ENCODE assay signal across 12 cellular contexts in genomic region chr17:63675231-63675606, GRCh38. TPM values are rescaled to one million over a fixed set of nuclear protein-coding genes. Genes with fewer than 3 reads are reported as not detected.
DNase-seq lines count a peak whose midpoint lies in the region; ATAC-seq, FAIRE-seq and TF ChIP-seq lines count a peak whose summit lies in the region.
"Had no signal": no experiment of that assay in that cellular context is flagged by ENCODE, and none has a peak within 500 bp of the region (broad histone marks: within the 10 kb centered on the region; RNA-seq: fewer than 3 reads in every experiment).

No MANE protein-coding gene starts in this region.

- H3K36me3 ChIP-seq in heart right ventricle (peaks cover 0 to 77% (median 32%) of the 10 kb centered on the region in 9 donors), rectal smooth muscle tissue (ENCODE audit: control insufficient read depth, insufficient read depth, low read length) (no peaks in the 10 kb centered on the region)

- H3K4me3 ChIP-seq in heart right ventricle (peak overlapping the region in 7 of 10 donors; percentile 15 to 42 (median 34)), rectal smooth muscle tissue (ENCODE audit: low read length) (no peak overlapping the region)

- peak overlapping the region; percentile 73 for H3K27ac Mint-ChIP-seq in WTC11

- no peak for FAIRE-seq in HTR-8/SVneo (lab: Jason Lieb, UNC)
- FAIRE-seq: GM19239 had no signal

- ATAC-seq in WTC11 = peak; percentile 60
- peak; percentile 51 to 91 (median 81) for ATAC-seq in heart right ventricle
- ATAC-seq in GM21515 (IDR thresholded peaks at IDR 0.05; ENCODE audit: unreplicated experiment) = no peak

- no peaks in the 10 kb centered on the region for H3K9me3 ChIP-seq in heart right ventricle

- peak; percentile 14 for DNase-seq in ELR (ENCODE audit: low read depth)
- no peak for DNase-seq in WTC11 (ENCODE audit: low spot score)
- DNase-seq in heart right ventricle = peak in 1 of 2 donors; percentile 50
- DNase-seq in HTR-8/SVneo (ENCODE audit: insufficient read length, low spot score) = no peak
- no peak for DNase-seq in NCI-H446 (lab: John Stamatoyannopoulos, UW)
- no peak for DNase-seq in NCI-H1436 treated with DMSO at 0.1 percent for 48 hours (lab: John Stamatoyannopoulos, UW)
- DNase-seq: activated CD4-positive, alpha-beta T cell treated with anti-CD3 and anti-CD28 coated beads for 4 hours; cerebellar nuclear complex; NCI-H524 treated with DMSO at 0.1 percent for 48 hours had no signal

- H3K4me3 Mint-ChIP-seq in WTC11 = no peak overlapping the region

- no peak overlapping the region for H3K9ac ChIP-seq in rectal smooth muscle tissue (ENCODE audit: low read length)

- no peaks in the 10 kb centered on the region for H3K27me3 ChIP-seq in heart right ventricle
- no peaks in the 10 kb centered on the region for H3K27me3 ChIP-seq in rectal smooth muscle tissue (ENCODE audit: control insufficient read depth, insufficient read depth, low read length)

- POLR2A ChIA-PET in WTC11 (lab: Charles Lee) = interaction anchor here (0.6 to 1.4 kb wide), 4 partner anchors 52 to 239 kb away, joined by 4 to 7 read pairs (median 4); partner anchors contain the start of gene MAP3K3

- H3K4me1 ChIP-seq in heart right ventricle (peaks cover 4 to 64% (median 48%) of the 10 kb centered on the region in 9 donors), rectal smooth muscle tissue (ENCODE audit: control insufficient read depth, insufficient read depth, low read length) (peaks cover 10% of the 10 kb centered on the region)

- WGBS in heart right ventricle, 2 donors = 12 to 24% methylated on average over 4 of the region's 4 CpGs

- H3K27ac ChIP-seq in heart right ventricle (peak overlapping the region; percentile 36 to 92 (median 85)), rectal smooth muscle tissue (ENCODE audit: low read depth, low read length) (peak overlapping the region; percentile 57)

- peaks cover 42% of the 10 kb centered on the region for H3K4me1 Mint-ChIP-seq in WTC11

- H3K27me3 Mint-ChIP-seq in WTC11 (ENCODE audit: low read depth) = no peaks in the 10 kb centered on the region

- intact Hi-C loops in heart right ventricle (cut with DNase I) = loop anchor here in 3 of 10 donors (5.0 to 10.0 kb wide), 2 partner anchors 50 to 53 kb away; partner anchors contain the start of gene MAP3K3 (in 3 of the 3)

- H3K9me3 Mint-ChIP-seq in WTC11 = no peaks in the 10 kb centered on the region

- TF ChIP-seq CTCF in WTC11 (IDR thresholded peaks at IDR 0.05) (no peak), heart right ventricle (IDR thresholded peaks at IDR 0.05) (no peak)

- peaks cover 5% of the 10 kb centered on the region for H3K36me3 Mint-ChIP-seq in WTC11

- CTCF ChIA-PET in WTC11 (lab: Charles Lee) = interaction anchor here (0.6 to 3.5 kb wide), 13 partner anchors 9 to 1061 kb away, joined by 3 to 34 read pairs (median 7); partner anchors contain the start of gene MAP3K3

TF ChIP-seq in WTC11, 78 proteins besides CTCF, POLR2A, EP300 and RAD21:
- TF ChIP-seq, protein P1, sequence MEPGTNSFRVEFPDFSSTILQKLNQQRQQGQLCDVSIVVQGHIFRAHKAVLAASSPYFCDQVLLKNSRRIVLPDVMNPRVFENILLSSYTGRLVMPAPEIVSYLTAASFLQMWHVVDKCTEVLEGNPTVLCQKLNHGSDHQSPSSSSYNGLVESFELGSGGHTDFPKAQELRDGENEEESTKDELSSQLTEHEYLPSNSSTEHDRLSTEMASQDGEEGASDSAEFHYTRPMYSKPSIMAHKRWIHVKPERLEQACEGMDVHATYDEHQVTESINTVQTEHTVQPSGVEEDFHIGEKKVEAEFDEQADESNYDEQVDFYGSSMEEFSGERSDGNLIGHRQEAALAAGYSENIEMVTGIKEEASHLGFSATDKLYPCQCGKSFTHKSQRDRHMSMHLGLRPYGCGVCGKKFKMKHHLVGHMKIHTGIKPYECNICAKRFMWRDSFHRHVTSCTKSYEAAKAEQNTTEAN (CRISPR knock-in tag; IDR thresholded peaks at IDR 0.05) = no peak
- TF ChIP-seq NR1H2 (CRISPR knock-in tag; IDR thresholded peaks at IDR 0.05) (no peak), ZNF512 (CRISPR knock-in tag; IDR thresholded peaks at IDR 0.05; ENCODE audit: borderline replicate concordance) (no peak), MYBL2 (CRISPR knock-in tag; IDR thresholded peaks at IDR 0.05) (no peak), ATF1 (CRISPR knock-in tag; IDR thresholded peaks at IDR 0.05) (no peak), ETV6 (CRISPR knock-in tag; IDR thresholded peaks at IDR 0.05) (no peak), TEAD4 (CRISPR knock-in tag; IDR thresholded peaks at IDR 0.05) (no peak), EMX1 (CRISPR knock-in tag; IDR thresholded peaks at IDR 0.05) (no peak), TCF7 (CRISPR knock-in tag; IDR thresholded peaks at IDR 0.05; ENCODE audit: low read depth) (no peak), FOXK1 (CRISPR knock-in tag; IDR thresholded peaks at IDR 0.05) (no peak), CDX4 (CRISPR knock-in tag; IDR thresholded peaks at IDR 0.05; ENCODE audit: borderline replicate concordance) (no peak), ZNF281 (CRISPR knock-in tag; IDR thresholded peaks at IDR 0.05) (no peak), SOX15 (CRISPR knock-in tag; IDR thresholded peaks at IDR 0.05) (no peak), MAX (CRISPR knock-in tag; IDR thresholded peaks at IDR 0.05) (no peak), RORB (CRISPR knock-in tag; IDR thresholded peaks at IDR 0.05) (no peak)
- TF ChIP-seq, protein P2, sequence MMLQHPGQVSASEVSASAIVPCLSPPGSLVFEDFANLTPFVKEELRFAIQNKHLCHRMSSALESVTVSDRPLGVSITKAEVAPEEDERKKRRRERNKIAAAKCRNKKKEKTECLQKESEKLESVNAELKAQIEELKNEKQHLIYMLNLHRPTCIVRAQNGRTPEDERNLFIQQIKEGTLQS (CRISPR knock-in tag; conservative IDR thresholded peaks at IDR 0.05) = no peak
- TF ChIP-seq, protein P3, sequence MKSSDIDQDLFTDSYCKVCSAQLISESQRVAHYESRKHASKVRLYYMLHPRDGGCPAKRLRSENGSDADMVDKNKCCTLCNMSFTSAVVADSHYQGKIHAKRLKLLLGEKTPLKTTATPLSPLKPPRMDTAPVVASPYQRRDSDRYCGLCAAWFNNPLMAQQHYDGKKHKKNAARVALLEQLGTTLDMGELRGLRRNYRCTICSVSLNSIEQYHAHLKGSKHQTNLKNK (CRISPR knock-in tag; IDR thresholded peaks at IDR 0.05) = no peak

RNA-seq across cellular contexts. Expression of gene LIMD2, which starts 24.7 kb away (rescaled TPM):
- total RNA-seq in WTC11 (2021) = 83.4 to 91.8 TPM (median 88.4 TPM) in 3 replicates
- total RNA-seq in heart right ventricle = 10 to 100 TPM in 1 of 10 donors, 1 to 10 TPM in 9; 1.8 to 30.6 (median 3.3) TPM
- polyA plus RNA-seq in heart right ventricle = 10 to 100 TPM in 1 of 2 donors, 1 to 10 TPM in 1; 8.2 to 10.0 TPM

RNA-seq across cellular contexts. Expression of gene MAP3K3, which starts 53.0 kb away (rescaled TPM):
- 21.8 to 25.7 TPM (median 22.5 TPM) in 3 replicates for total RNA-seq in WTC11 (2021)
- 10 to 100 TPM; 30.6 to 79.3 (median 50.3) TPM for total RNA-seq in heart right ventricle
- 10 to 100 TPM; 21.1 to 29.4 TPM for polyA plus RNA-seq in heart right ventricle
